ENCODE assay signal across 31 cellular contexts in genomic region chr7:129724796-129725195, GRCh38.
"Had no signal": no experiment of that assay in that cellular context is flagged by ENCODE, and none has a peak within 500 bp of the region (broad histone marks: within the 10 kb centered on the region; RNA-seq: fewer than 3 reads in every experiment).

No MANE protein-coding gene starts in this region.

- H3K4me1 ChIP-seq: neural progenitor cell, parathyroid adenoma, psoas muscle, suprapubic skin, tibial artery, upper lobe of right lung, uterus had no signal

- H2AFZ ChIP-seq: neural progenitor cell, parathyroid adenoma had no signal

- H3K27me3 Mint-ChIP-seq: progenitor cell of endocrine pancreas; stimulated activated memory B cell treated with anti-CD40 and anti-IgM and Interleukin-4, amounts not matched to agents 10 μg/mL and 1 μg/mL and 100 μg/mL, for 72 hours; stimulated activated naive CD8-positive, alpha-beta T cell treated with anti-CD3 and anti-CD28 coated beads, Interleukin-15, amount 100 ng/mL, for 72 hours; type B pancreatic cell had no signal

- H3K79me2 ChIP-seq: parathyroid adenoma had no signal

- H3K4me2 ChIP-seq: neural progenitor cell, smooth muscle cell had no signal

- H3K9ac ChIP-seq: neural progenitor cell, parathyroid adenoma had no signal

- H3K27ac ChIP-seq: neural progenitor cell, ovary, parathyroid adenoma, psoas muscle, skin epidermis, spleen, suprapubic skin, testis, tibial artery, transverse colon, upper lobe of right lung, uterus had no signal

- ATAC-seq: natural killer cell; psoas muscle; right cardiac atrium; sciatic nerve; stimulated activated memory B cell treated with anti-CD40 and anti-IgM and Interleukin-4, amounts not matched to agents 10 μg/mL and 1 μg/mL and 100 μg/mL, for 72 hours; stimulated activated naive CD8-positive, alpha-beta T cell treated with anti-CD3 and anti-CD28 coated beads, Interleukin-15, amount 100 ng/mL, for 72 hours; stimulated activated naive CD8-positive, alpha-beta T cell treated with anti-CD3 and anti-CD28 coated beads, Interleukin-15, Interleukin-2, amounts not matched to agents 100 U/mL and 50 U/mL, for 24 hours; upper lobe of right lung had no signal

- DNase-seq: natural killer cell; occipital lobe; ovary; posterior cingulate gyrus; psoas muscle; right cardiac atrium; spleen; stimulated activated CD4-positive, alpha-beta T cell treated with anti-CD3 and anti-CD28 coated beads, Interleukin-12 subunit alpha, Interleukin-12 subunit beta, amount 100 ng/mL, for 4 hours; stimulated activated CD4-positive, alpha-beta T cell treated with anti-CD3 and anti-CD28 coated beads, Interleukin-1b, Interleukin-23, amount 100 ng/mL, for 48 hours; stimulated activated CD4-positive, alpha-beta T cell treated with anti-CD3 and anti-CD28 coated beads, Interleukin-4, amount 100 ng/mL, for 1 hour; stimulated activated CD4-positive, alpha-beta T cell treated with anti-CD3 and anti-CD28 coated beads, Interleukin-4, amount 100 ng/mL, for 4 hours; stimulated activated CD8-positive, alpha-beta memory T cell treated with anti-CD3 and anti-CD28 coated beads, Interleukin-4, amount 100 ng/mL, for 48 hours; stimulated activated naive CD4-positive, alpha-beta T cell; stimulated activated naive CD8-positive, alpha-beta T cell treated with anti-CD3 and anti-CD28 coated beads, Interleukin-15, amount 100 ng/mL, for 72 hours; stimulated activated naive CD8-positive, alpha-beta T cell treated with anti-CD3 and anti-CD28 coated beads, Interleukin-15, Interleukin-2, amounts not matched to agents 100 U/mL and 50 U/mL, for 24 hours; substantia nigra; testis; tibial artery; transverse colon; upper lobe of right lung; uterus had no signal

- H3K27ac Mint-ChIP-seq: natural killer cell; nephron; neural progenitor cell; progenitor cell of endocrine pancreas; stimulated activated memory B cell treated with anti-CD40 and anti-IgM and Interleukin-4, amounts not matched to agents 10 μg/mL and 1 μg/mL and 100 μg/mL, for 72 hours; type B pancreatic cell had no signal

- H3K4me1 Mint-ChIP-seq: natural killer cell; nephron; neural progenitor cell; stimulated activated memory B cell treated with anti-CD40 and anti-IgM and Interleukin-4, amounts not matched to agents 10 μg/mL and 1 μg/mL and 100 μg/mL, for 72 hours had no signal

- H3K9me3 Mint-ChIP-seq: natural killer cell; nephron; neural progenitor cell; stimulated activated memory B cell treated with anti-CD40 and anti-IgM and Interleukin-4, amounts not matched to agents 10 μg/mL and 1 μg/mL and 100 μg/mL, for 72 hours; stimulated activated naive CD8-positive, alpha-beta T cell treated with anti-CD3 and anti-CD28 coated beads, Interleukin-15, amount 100 ng/mL, for 72 hours; type B pancreatic cell had no signal

- H3K9me3 ChIP-seq: ovary, psoas muscle, spleen, suprapubic skin, testis, tibial artery, transverse colon, upper lobe of right lung, uterus had no signal

- H3K4me3 Mint-ChIP-seq: natural killer cell; nephron; neural progenitor cell; stimulated activated memory B cell treated with anti-CD40 and anti-IgM and Interleukin-4, amounts not matched to agents 10 μg/mL and 1 μg/mL and 100 μg/mL, for 72 hours; stimulated activated naive CD8-positive, alpha-beta T cell treated with anti-CD3 and anti-CD28 coated beads, Interleukin-15, amount 100 ng/mL, for 72 hours; type B pancreatic cell had no signal

- H3K4me3 ChIP-seq: neural progenitor cell, ovary, psoas muscle, skin epidermis, smooth muscle cell, spleen, suprapubic skin, testis, tibial artery, transverse colon, upper lobe of right lung, uterus had no signal

- H3K27me3 ChIP-seq: neural progenitor cell, ovary, spleen, suprapubic skin, testis, tibial artery, transverse colon, upper lobe of right lung, uterus had no signal

- H3K36me3 ChIP-seq: ovary had no signal
